17 cellular contexts compared by ENCODE assay signal in genomic region chr1:192140382-192140781, GRCh38. TPM values are rescaled to one million over a fixed set of nuclear protein-coding genes. Genes with fewer than 3 reads are reported as not detected.
DNase-seq lines count a peak whose midpoint lies in the region; ATAC-seq, FAIRE-seq and TF ChIP-seq lines count a peak whose summit lies in the region.
"Had no signal": no experiment of that assay in that cellular context is flagged by ENCODE, and none has a peak within 500 bp of the region (broad histone marks: within the 10 kb centered on the region; RNA-seq: fewer than 3 reads in every experiment).

No MANE protein-coding gene starts in this region.

- H2AFZ ChIP-seq in Loucy (ENCODE audit: low read length) (peak overlapping the region; percentile 30; the same call in 1 of the 2 replicates), K562 (ENCODE audit: low read depth, low read length) (peak overlapping the region; percentile 48; the same call in 1 of the 2 replicates)
- H2AFZ ChIP-seq: GM23338 had no signal

- H3K36me3 ChIP-seq in Loucy (ENCODE audit: insufficient read depth, low read length), result no peaks in the 10 kb centered on the region
- no peaks in the 10 kb centered on the region for H3K36me3 ChIP-seq in K562 (ENCODE audit: control insufficient read depth, insufficient read depth, low read length)
- H3K36me3 ChIP-seq in naive thymus-derived CD4-positive, alpha-beta T cell (ENCODE audit: control insufficient read depth in 2 of 3, insufficient read depth in 3 of 3, low read length in 3 of 3), result no peaks in the 10 kb centered on the region

- no peak for TF ChIP-seq EP300 in K562 (IDR thresholded peaks at IDR 0.05; ENCODE audit: low read length)

- H3K9me2 ChIP-seq in Loucy (replicated peaks; ENCODE audit: low read depth, low read length), result no peaks in the 10 kb centered on the region

- in situ Hi-C loops in K562 (cut with MboI), result no loop called here

- H3K4me2 ChIP-seq in Loucy (ENCODE audit: low read depth, low read length, poor library complexity, severe bottlenecking) (no peak overlapping the region), K562 (ENCODE audit: insufficient read depth, low read length) (no peak overlapping the region)
- H3K4me2 ChIP-seq: GM23338 had no signal

- no peak for FAIRE-seq in K562 (lab: Jason Lieb, UNC)

- H3K4me1 Mint-ChIP-seq in activated T-cell treated with anti-CD3 and anti-CD28 coated beads, Interleukin-2, amount 50 U/mL, for 72 hours (ENCODE audit: low read depth), result no peaks in the 10 kb centered on the region
- H3K4me1 Mint-ChIP-seq in naive thymus-derived CD4-positive, alpha-beta T cell, result no peaks in the 10 kb centered on the region
- H3K4me1 Mint-ChIP-seq: GM23338 had no signal

- H3K79me2 ChIP-seq in Loucy (ENCODE audit: insufficient read depth, low read length) (no peaks in the 10 kb centered on the region), K562 (ENCODE audit: control insufficient read depth, insufficient read depth, low read length) (no peaks in the 10 kb centered on the region)

- H4K20me1 ChIP-seq in Loucy (ENCODE audit: insufficient read depth, low read length, poor library complexity, severe bottlenecking), result no peaks in the 10 kb centered on the region
- H4K20me1 ChIP-seq in K562 (replicated peaks; ENCODE audit: control insufficient read depth, insufficient read depth, low read length), result no peaks in the 10 kb centered on the region

- no peaks in the 10 kb centered on the region for H3K27me3 Mint-ChIP-seq in activated T-cell treated with anti-CD3 and anti-CD28 coated beads, Interleukin-2, amount 50 U/mL, for 72 hours (ENCODE audit: low read depth)
- no peaks in the 10 kb centered on the region for H3K27me3 Mint-ChIP-seq in naive thymus-derived CD4-positive, alpha-beta T cell
- H3K27me3 Mint-ChIP-seq: CD4-positive, alpha-beta T cell had no signal

- no peaks in the 10 kb centered on the region for H3K9me1 ChIP-seq in K562 (ENCODE audit: control insufficient read depth, insufficient read depth, low read length)

- H3K36me3 Mint-ChIP-seq in activated T-cell treated with anti-CD3 and anti-CD28 coated beads, Interleukin-2, amount 50 U/mL, for 72 hours (ENCODE audit: insufficient read depth in 2 of 2), result no peaks in the 10 kb centered on the region
- no peaks in the 10 kb centered on the region for H3K36me3 Mint-ChIP-seq in naive thymus-derived CD4-positive, alpha-beta T cell

- H3K4me3 ChIP-seq in Loucy (ENCODE audit: low read length, poor library complexity, severe bottlenecking) (no peak overlapping the region), K562 (no peak overlapping the region)
- no peak overlapping the region for H3K4me3 ChIP-seq in naive thymus-derived CD4-positive, alpha-beta T cell (ENCODE audit: low read length)
- H3K4me3 ChIP-seq: GM23338 had no signal

- no peak for ATAC-seq in activated T-cell treated with anti-CD3 and anti-CD28 coated beads, Interleukin-2, amount 50 U/mL, for 72 hours (replicated peaks in 1 of 2)
- no peak for ATAC-seq in K562
- no peak for ATAC-seq in HG02642 (IDR thresholded peaks at IDR 0.05; ENCODE audit: poor library complexity, unreplicated experiment)
- no peak for ATAC-seq in HG02759 (IDR thresholded peaks at IDR 0.05; ENCODE audit: unreplicated experiment)
- no peak for ATAC-seq in naive thymus-derived CD4-positive, alpha-beta T cell
- ATAC-seq: GM23338 had no signal

- TF ChIP-seq CTCF in Loucy (conservative IDR thresholded peaks at IDR 0.05; ENCODE audit: low read length) (no peak), K562 (IDR thresholded peaks at IDR 0.05 in 2 of 3, conservative IDR thresholded peaks at IDR 0.05 in 1 of 3; ENCODE audit: insufficient read depth in 2 of 3, low read depth in 1 of 3, low read length in 3 of 3) (no peak)

- H3F3A ChIP-seq in Loucy (ENCODE audit: low read depth), result no peaks in the 10 kb centered on the region

- no peak for DNase-seq in activated T-cell treated with anti-CD3 and anti-CD28 coated beads, Interleukin-2, amount 50 U/mL, for 72 hours
- DNase-seq in activated T-cell treated with anti-CD3 and anti-CD28 coated beads, Interleukin-2, amount 50 U/mL, for 48 hours, result no peak
- no peak for DNase-seq in K562 (ENCODE audit: extremely low read depth in 1 of 4, low spot score in 3 of 4)
- no peak for DNase-seq in superior temporal gyrus (ENCODE audit: extremely low spot score)
- DNase-seq in naive thymus-derived CD4-positive, alpha-beta T cell, result no peak
- DNase-seq: C1 segment of cervical spinal cord; Calu3; CD4-positive, alpha-beta T cell; DMS 273 treated with DMSO at 0.1 percent for 48 hours; GDM1; H7; KBM-7 had no signal

- intact Hi-C loops in K562 (cut with micrococcal nuclease), result no loop called here
- intact Hi-C loops in naive thymus-derived CD4-positive, alpha-beta T cell (cut with micrococcal nuclease), result no loop called here

- no peak overlapping the region for H3K27ac ChIP-seq in K562 (ENCODE audit: extremely low read depth, low read depth, low read length)
- H3K27ac ChIP-seq in naive thymus-derived CD4-positive, alpha-beta T cell (ENCODE audit: low read depth, low read length), result no peak overlapping the region
- H3K27ac ChIP-seq: 22Rv1 had no signal

- POLR2A ChIA-PET in K562 (lab: Yijun Ruan, JAX), result interaction anchor here (1.1 to 1.4 kb wide), 2 partner anchors 11 to 22 kb away, joined by 3 to 4 read pairs; no protein-coding TSS in a partner anchor
- POLR2A ChIA-PET in naive thymus-derived CD4-positive, alpha-beta T cell (lab: Charles Lee), result no interaction called here

- TF ChIP-seq POLR2A in K562 (conservative IDR thresholded peaks at IDR 0.05), result no peak

- H3K9me3 Mint-ChIP-seq in activated T-cell treated with anti-CD3 and anti-CD28 coated beads, Interleukin-2, amount 50 U/mL, for 72 hours, result no peaks in the 10 kb centered on the region
- peaks cover 0 to 14% (median 0%) of the 10 kb centered on the region in 11 donors for H3K9me3 Mint-ChIP-seq in naive thymus-derived CD4-positive, alpha-beta T cell
- H3K9me3 Mint-ChIP-seq: CD4-positive, alpha-beta T cell; GM23338 had no signal

- H3K4me1 ChIP-seq in Loucy (ENCODE audit: insufficient read depth, low read length, poor library complexity, severe bottlenecking) (peaks cover 8% of the 10 kb centered on the region), K562 (replicated peaks in 1 of 2; ENCODE audit: control insufficient read depth in 2 of 2, insufficient read depth in 2 of 2, low read length in 2 of 2) (no peaks in the 10 kb centered on the region)
- H3K4me1 ChIP-seq in naive thymus-derived CD4-positive, alpha-beta T cell (ENCODE audit: control insufficient read depth in 2 of 2, insufficient read depth in 2 of 2, low read length in 2 of 2), result no peaks in the 10 kb centered on the region

- H3K9ac ChIP-seq in Loucy (ENCODE audit: low read depth, low read length, poor library complexity, severe bottlenecking) (no peak overlapping the region), K562 (ENCODE audit: insufficient read depth in 1 of 2, low read depth in 2 of 2, low read length in 2 of 2) (no peak overlapping the region)

- H3K9me3 ChIP-seq in Loucy (ENCODE audit: insufficient read depth, low read depth, low read length) (no peaks in the 10 kb centered on the region), K562 (replicated peaks; ENCODE audit: control insufficient read depth, insufficient read depth, low read depth, low read length) (no peaks in the 10 kb centered on the region)
- no peaks in the 10 kb centered on the region for H3K9me3 ChIP-seq in naive thymus-derived CD4-positive, alpha-beta T cell (ENCODE audit: control insufficient read depth in 2 of 3, low read length in 3 of 3)

- CTCF ChIA-PET in K562 (lab: Yijun Ruan, JAX; ENCODE audit: low intra/inter-chr PET ratio), result no interaction called here
- CTCF ChIA-PET in naive thymus-derived CD4-positive, alpha-beta T cell (lab: Charles Lee), result no interaction called here

- BruUV-seq in K562 (replicated peaks; lab: Mats Ljungman, UMichigan), result no TSS peak

- TF ChIP-seq RAD21 in K562 (CRISPR knock-in tag; conservative IDR thresholded peaks at IDR 0.05 in 1 of 2, IDR thresholded peaks at IDR 0.05 in 1 of 2), result no peak

- H3K4me3 Mint-ChIP-seq in activated T-cell treated with anti-CD3 and anti-CD28 coated beads, Interleukin-2, amount 50 U/mL, for 72 hours, result no peak overlapping the region
- no peak overlapping the region for H3K4me3 Mint-ChIP-seq in naive thymus-derived CD4-positive, alpha-beta T cell
- H3K4me3 Mint-ChIP-seq: CD4-positive, alpha-beta T cell; GM23338 had no signal

- WGBS in K562 (ENCODE audit: insufficient coverage, low coverage, missing lambda C conversion rate), result 31% methylated on average over 1 of the region's 1 CpG

- no peaks in the 10 kb centered on the region for H3K27me3 ChIP-seq in Loucy (ENCODE audit: insufficient read depth, low read length, poor library complexity, severe bottlenecking)
- H3K27me3 ChIP-seq in K562 (ENCODE audit: control insufficient read depth in 2 of 2, insufficient read depth in 2 of 2, low read length in 2 of 2), result no peaks in the 10 kb centered on the region
- H3K27me3 ChIP-seq in naive thymus-derived CD4-positive, alpha-beta T cell (ENCODE audit: control insufficient read depth in 2 of 2, insufficient read depth in 2 of 2, low read length in 2 of 2), result no peaks in the 10 kb centered on the region

- peak overlapping the region; percentile 56 for H3K27ac Mint-ChIP-seq in activated T-cell treated with anti-CD3 and anti-CD28 coated beads, Interleukin-2, amount 50 U/mL, for 72 hours
- no peak overlapping the region for H3K27ac Mint-ChIP-seq in naive thymus-derived CD4-positive, alpha-beta T cell
- H3K27ac Mint-ChIP-seq: CD4-positive, alpha-beta T cell; GM23338 had no signal

RNA-seq across cellular contexts. Expression of gene RGS18, which starts 17.9 kb away (rescaled TPM):
- under 1 TPM in 1 of 2 donors, not detected in 1; 0.12 TPM for total RNA-seq in activated T-cell treated with anti-CD3 and anti-CD28 coated beads, Interleukin-2, amount 50 U/mL, for 72 hours
- total RNA-seq in K562 (2011; cell fraction: chromatin; rRNA removed; ENCODE audit: low replicate concordance), result not detected in 2 replicates
- total RNA-seq in K562 (2011; cell fraction: nucleolus; rRNA removed), result not detected in 2 replicates
- not detected in 2 replicates for total RNA-seq in K562 (2011; cell fraction: nucleoplasm; rRNA removed)
- total RNA-seq in K562 (2014; rRNA removed) (not detected in 2 replicates), K562 (2014; rRNA removed; fragmentation: Illumina TruSeq; extraction: Trizol) (0.10 TPM in 1 of 2 replicates, not detected in the other), K562 (2015; rRNA removed; fragmentation: Illumina TruSeq; extraction: Trizol) (0.11 and 0.19 TPM in 2 replicates), K562 (2021) (not detected in 2 replicates)
- polyA plus RNA-seq in K562 (2011; rRNA removed) (0.06 TPM in 1 of 2 replicates, not detected in the other), K562 (2014; fragmentation: Illumina TruSeq; extraction: Trizol) (0.04 and 0.08 TPM in 2 replicates), K562 (2014; fragmentation: Nextera tagmentation; extraction: Ambion mirVana) (under 1 TPM in 1 of 2 experiments, not detected in 1; 0.03 TPM), K562 (2014; rRNA removed) (not detected in 2 replicates)
- polyA plus RNA-seq in K562 (2011; cell fraction: cytosol; rRNA removed), result 0.03 TPM in 1 of 2 replicates, not detected in the other
- polyA plus RNA-seq in K562 (2011; cell fraction: nucleus; rRNA removed), result not detected in 2 replicates
- polyA plus RNA-seq in K562 (2012), result 0.07 and 0.09 TPM in 2 replicates
- 0.12 TPM in 1 of 2 replicates, not detected in the other for polyA minus RNA-seq in K562 (2011; rRNA and poly(A)+ RNA removed)
- not detected in 2 replicates for polyA minus RNA-seq in K562 (2011; cell fraction: cytosol; rRNA and poly(A)+ RNA removed)
- polyA minus RNA-seq in K562 (2011; cell fraction: nucleus; rRNA and poly(A)+ RNA removed), result 0.22 TPM in 1 of 2 replicates, not detected in the other
- 10 to 100 TPM in 1 of 5 experiments, 1 to 10 TPM in 1, under 1 TPM in 2, not detected in 1; 0.16 to 22.3 (median 1.3) TPM for total RNA-seq in naive thymus-derived CD4-positive, alpha-beta T cell
- under 1 TPM in 1 of 2 donors, not detected in 1; 0.08 TPM for polyA plus RNA-seq in naive thymus-derived CD4-positive, alpha-beta T cell
- total RNA-seq: Calu3, GM23338, H7 had no signal
- polyA plus RNA-seq: GM23338 had no signal
